ENCODE assay signal across 21 cellular contexts in genomic region chr4:5638976-5639375, GRCh38.
DNase-seq lines count a peak whose midpoint lies in the region; ATAC-seq and TF ChIP-seq lines count a peak whose summit lies in the region.
"Had no signal": no experiment of that assay in that cellular context is flagged by ENCODE, and none has a peak within 500 bp of the region (broad histone marks: within the 10 kb centered on the region; RNA-seq: fewer than 3 reads in every experiment).

No MANE protein-coding gene starts in this region.

- ATAC-seq in IMR-90 (ENCODE audit: low read depth): peak; percentile 28
- ATAC-seq in activated CD8-positive, alpha-beta T cell treated with anti-CD3 and anti-CD28 coated beads for 36 hours: no peak
- no peak for ATAC-seq in HG03025 (IDR thresholded peaks at IDR 0.05; ENCODE audit: low FRiP score, unreplicated experiment)
- ATAC-seq in GM21381 (IDR thresholded peaks at IDR 0.05; ENCODE audit: unreplicated experiment): no peak
- ATAC-seq: activated naive CD4-positive, alpha-beta T cell treated with anti-CD3 and anti-CD28 coated beads, Interleukin-2, amount 50 U/mL, for 72 hours; psoas muscle had no signal

- H2BK20ac ChIP-seq in IMR-90 (ENCODE audit: low read depth, low read length): peak overlapping the region; percentile 72; the same call in 1 of the 2 replicates

- dilution Hi-C loops in IMR-90 (cut with HindIII; ENCODE audit: low sequenced_read_pairs, unreplicated experiment): no loop called here

- no peak for TF ChIP-seq RAD21 in IMR-90 (IDR thresholded peaks at IDR 0.05; ENCODE audit: low read length)

- peak overlapping the region; percentile 14 for H2AK9ac ChIP-seq in IMR-90 (replicated peaks; ENCODE audit: low read depth, low read length, poor library complexity)

- no peak for TF ChIP-seq POLR2A in IMR-90 (IDR thresholded peaks at IDR 0.05; ENCODE audit: low read depth, low read length)

- H4K20me1 ChIP-seq in IMR-90 (ENCODE audit: insufficient read depth, low read length): no peaks in the 10 kb centered on the region

- DNase-seq in AG20443 (ENCODE audit: low spot score) (peak; percentile 62), IMR-90 (peak; percentile 81), choroid plexus epithelial cell (ENCODE audit: low read depth) (peak; percentile 33), mesenchymal stem cell (peak; percentile 63), iPS-NIHi11 (ENCODE audit: low spot score) (no peak)
- no peak for DNase-seq in activated CD8-positive, alpha-beta T cell treated with anti-CD3 and anti-CD28 coated beads for 36 hours
- DNase-seq: activated CD4-positive, alpha-beta T cell treated with anti-CD3 and anti-CD28 coated beads, Interleukin-2, amount 10 ng/mL, durations not matched to agents 7 days and 5 days; activated T-cell treated with anti-CD3 and anti-CD28 coated beads, Interleukin-2, amount 50 U/mL, for 1 hour; GF-D8; H7; MG63; NCI-H1694 treated with DMSO at 0.1 percent for 48 hours; psoas muscle; substantia nigra had no signal

- no TSS peak for BruUV-seq in IMR-90 (replicated peaks; lab: Mats Ljungman, UMichigan)

- H3K4me1 ChIP-seq in IMR-90 (ENCODE audit: control insufficient read depth, insufficient read depth, low read length) (peaks cover 15% of the 10 kb centered on the region), mesenchymal stem cell (ENCODE audit: control insufficient read depth, insufficient read depth, low read depth, low read length) (peaks cover 8% of the 10 kb centered on the region)
- H3K4me1 ChIP-seq: psoas muscle had no signal

- H3K27me3 ChIP-seq in IMR-90 (ENCODE audit: control insufficient read depth, insufficient read depth, low read length) (no peaks in the 10 kb centered on the region), mesenchymal stem cell (ENCODE audit: control insufficient read depth in 1 of 2, insufficient read depth in 1 of 2, low read length in 2 of 2) (no peaks in the 10 kb centered on the region)
- H3K27me3 ChIP-seq: MG63 had no signal

- H3K27me3 Mint-ChIP-seq in activated CD8-positive, alpha-beta T cell treated with anti-CD3 and anti-CD28 coated beads for 36 hours: no peaks in the 10 kb centered on the region
- H3K27me3 Mint-ChIP-seq: central memory CD8-positive, alpha-beta T cell; memory B cell had no signal

- H3K9me3 ChIP-seq in IMR-90 (ENCODE audit: control insufficient read depth, insufficient read depth, low read length) (no peaks in the 10 kb centered on the region), mesenchymal stem cell (ENCODE audit: control insufficient read depth, low read length) (no peaks in the 10 kb centered on the region)
- H3K9me3 ChIP-seq: MG63, psoas muscle had no signal

- peaks cover 2% of the 10 kb centered on the region for H3K9me3 Mint-ChIP-seq in activated CD8-positive, alpha-beta T cell treated with anti-CD3 and anti-CD28 coated beads for 36 hours
- H3K9me3 Mint-ChIP-seq: activated CD4-positive, alpha-beta T cell treated with anti-CD3 and anti-CD28 coated beads, Interleukin-2, amount 10 ng/mL, durations not matched to agents 7 days and 5 days; central memory CD8-positive, alpha-beta T cell; nephron had no signal

- peak overlapping the region; percentile 0 for H2AFZ ChIP-seq in IMR-90 (replicated peaks; ENCODE audit: low read length, poor library complexity)
- no peak overlapping the region for H2AFZ ChIP-seq in mesenchymal stem cell (ENCODE audit: low read depth, low read length)

- H3K4me1 Mint-ChIP-seq in activated CD8-positive, alpha-beta T cell treated with anti-CD3 and anti-CD28 coated beads for 36 hours (ENCODE audit: low read depth): no peaks in the 10 kb centered on the region
- H3K4me1 Mint-ChIP-seq: activated CD4-positive, alpha-beta T cell treated with anti-CD3 and anti-CD28 coated beads, Interleukin-2, amount 10 ng/mL, durations not matched to agents 7 days and 5 days; central memory CD8-positive, alpha-beta T cell; memory B cell; nephron had no signal

- H2BK15ac ChIP-seq in IMR-90 (ENCODE audit: low read depth, low read length) (no peak overlapping the region), mesenchymal stem cell (ENCODE audit: low read depth, poor library complexity, severe bottlenecking) (no peak overlapping the region)

- H4K5ac ChIP-seq in IMR-90 (ENCODE audit: low read depth, low read length): no peak overlapping the region

- H3K23ac ChIP-seq in IMR-90 (ENCODE audit: low read depth, low read length): peak overlapping the region; percentile 29; the same call in 1 of the 2 replicates
- H3K23ac ChIP-seq in mesenchymal stem cell (ENCODE audit: low read length in 2 of 2): no peak overlapping the region

- TF ChIP-seq CTCF in IMR-90 (conservative IDR thresholded peaks at IDR 0.05; ENCODE audit: low read depth, low read length) (no peak), choroid plexus epithelial cell (conservative IDR thresholded peaks at IDR 0.05; ENCODE audit: low read depth, low read length) (no peak)
- TF ChIP-seq CTCF in activated CD8-positive, alpha-beta T cell treated with anti-CD3 and anti-CD28 coated beads for 36 hours (IDR thresholded peaks at IDR 0.05): no peak

- POLR2A ChIA-PET in IMR-90 (lab: Charles Lee; ENCODE audit: unreplicated experiment): no interaction called here
- POLR2A ChIA-PET in activated CD8-positive, alpha-beta T cell treated with anti-CD3 and anti-CD28 coated beads for 36 hours (lab: Charles Lee): no interaction called here

- peak overlapping the region; percentile 3 to 13; a peak in 3 of 4 replicates for H4K8ac ChIP-seq in IMR-90 (ENCODE audit: low read depth in 2 of 2, low read length in 2 of 2)
- no peak overlapping the region for H4K8ac ChIP-seq in mesenchymal stem cell (ENCODE audit: low read length)

- H3K27ac ChIP-seq in IMR-90 (ENCODE audit: insufficient read depth, low read length) (no peak overlapping the region), mesenchymal stem cell (ENCODE audit: low read length, poor library complexity, severe bottlenecking) (no peak overlapping the region)
- H3K27ac ChIP-seq: psoas muscle, SK-N-MC had no signal

- no peak overlapping the region for H3K4me3 Mint-ChIP-seq in activated CD8-positive, alpha-beta T cell treated with anti-CD3 and anti-CD28 coated beads for 36 hours
- H3K4me3 Mint-ChIP-seq: activated CD4-positive, alpha-beta T cell treated with anti-CD3 and anti-CD28 coated beads, Interleukin-2, amount 10 ng/mL, durations not matched to agents 7 days and 5 days; central memory CD8-positive, alpha-beta T cell; memory B cell; nephron had no signal

- H3K79me1 ChIP-seq in IMR-90 (ENCODE audit: low read depth in 1 of 2, low read length in 2 of 2) (peaks cover 0 to 9% of the 10 kb centered on the region in 2 experiments; a peak in 2 of 4 replicates), mesenchymal stem cell (replicated peaks; ENCODE audit: low read length, poor library complexity, severe bottlenecking) (no peaks in the 10 kb centered on the region)

- no peak overlapping the region for H3K56ac ChIP-seq in IMR-90 (ENCODE audit: extremely low read depth, insufficient read depth, low read length)

- H2BK5ac ChIP-seq in IMR-90 (ENCODE audit: low read depth, low read length, poor library complexity, severe bottlenecking) (peak overlapping the region; percentile 79), mesenchymal stem cell (ENCODE audit: low read depth, low read length, poor library complexity, severe bottlenecking) (no peak overlapping the region)

- H4K91ac ChIP-seq in IMR-90 (ENCODE audit: insufficient read depth, low read depth, low read length): no peak overlapping the region
- H4K91ac ChIP-seq in mesenchymal stem cell (ENCODE audit: low read length): no peak overlapping the region

- WGBS in IMR-90 (ENCODE audit: extremely low coverage in 2 of 2, insufficient read length in 1 of 2), 2 experiments: no CpG with 5 or more reads among the region's 4 CpGs
- WGBS in mesenchymal stem cell: 39% methylated on average over 4 of the region's 4 CpGs

- 0 out of 2 replicates have a peak overlapping the region, but pooled peaks have one; percentile 0 for H3K14ac ChIP-seq in IMR-90 (replicated peaks; ENCODE audit: low read depth, low read length)
- H3K14ac ChIP-seq in mesenchymal stem cell (ENCODE audit: low read length in 2 of 2): no peak overlapping the region

- H3K9ac ChIP-seq in IMR-90 (ENCODE audit: low read depth, low read length): no peak overlapping the region
- H3K9ac ChIP-seq in mesenchymal stem cell (ENCODE audit: low read length): peak overlapping the region; percentile 59

- peaks cover 13% of the 10 kb centered on the region for H3K9me1 ChIP-seq in IMR-90 (ENCODE audit: insufficient read depth, low read length)

- H3K27ac Mint-ChIP-seq in activated CD8-positive, alpha-beta T cell treated with anti-CD3 and anti-CD28 coated beads for 36 hours: no peak overlapping the region
- H3K27ac Mint-ChIP-seq: activated CD4-positive, alpha-beta T cell treated with anti-CD3 and anti-CD28 coated beads, Interleukin-2, amount 10 ng/mL, durations not matched to agents 7 days and 5 days; activated naive CD4-positive, alpha-beta T cell treated with anti-CD3 and anti-CD28 coated beads, Interleukin-2, amount 50 U/mL, for 72 hours; memory B cell; nephron had no signal

- CTCF ChIA-PET in IMR-90 (lab: Yijun Ruan, JAX): interaction anchor here (1.2 kb wide), 1 partner anchor 76 kb away, joined by 3 read pairs; no protein-coding TSS in a partner anchor
- CTCF ChIA-PET in activated CD8-positive, alpha-beta T cell treated with anti-CD3 and anti-CD28 coated beads for 36 hours (lab: Charles Lee): no interaction called here

- H3K18ac ChIP-seq in IMR-90 (ENCODE audit: low read depth, low read length): no peak overlapping the region; the same call in 1 of the 2 replicates
- no peak overlapping the region for H3K18ac ChIP-seq in mesenchymal stem cell (ENCODE audit: low read depth in 1 of 2, low read length in 2 of 2)

- intact Hi-C loops in IMR-90 (cut with micrococcal nuclease): loop anchor here (5.0 kb wide), 2 partner anchors 153 to 602 kb away; no protein-coding TSS in a partner anchor
- intact Hi-C loops in activated CD8-positive, alpha-beta T cell treated with anti-CD3 and anti-CD28 coated beads for 36 hours (cut with micrococcal nuclease): no loop called here

- H3K4ac ChIP-seq in IMR-90 (ENCODE audit: low read depth, low read length): peak overlapping the region; percentile 10
- H3K4ac ChIP-seq in mesenchymal stem cell (ENCODE audit: low read depth in 1 of 2, low read length in 2 of 2): no peak overlapping the region

- H2BK12ac ChIP-seq in mesenchymal stem cell (ENCODE audit: low read length in 2 of 2): no peak overlapping the region

- no peak overlapping the region for H2AK5ac ChIP-seq in IMR-90 (ENCODE audit: low read depth, low read length)
- no peak overlapping the region for H2AK5ac ChIP-seq in mesenchymal stem cell (ENCODE audit: low read length, severe bottlenecking)

- peak overlapping the region; percentile 81 for H2BK120ac ChIP-seq in IMR-90 (ENCODE audit: low read depth, low read length)
- no peak overlapping the region for H2BK120ac ChIP-seq in mesenchymal stem cell (ENCODE audit: low read depth, low read length)

- no peaks in the 10 kb centered on the region for H3K36me3 Mint-ChIP-seq in activated CD8-positive, alpha-beta T cell treated with anti-CD3 and anti-CD28 coated beads for 36 hours (ENCODE audit: low read depth)
- H3K36me3 Mint-ChIP-seq: activated naive CD4-positive, alpha-beta T cell treated with anti-CD3 and anti-CD28 coated beads, Interleukin-2, amount 50 U/mL, for 72 hours; memory B cell had no signal

- in situ Hi-C loops in IMR-90 (cut with MboI; ENCODE audit: low sequenced_read_pairs): no loop called here

- H3K4me3 ChIP-seq in IMR-90 (ENCODE audit: insufficient read depth, low read depth, low read length) (no peak overlapping the region), choroid plexus epithelial cell (ENCODE audit: low read depth, low read length) (no peak overlapping the region), mesenchymal stem cell (ENCODE audit: insufficient read depth in 1 of 2, low read depth in 1 of 2, low read length in 2 of 2) (no peak overlapping the region)
- H3K4me3 ChIP-seq: MG63, psoas muscle, SK-N-MC had no signal

- H3K36me3 ChIP-seq in IMR-90 (ENCODE audit: control insufficient read depth, insufficient read depth, low read length): peaks cover 15% of the 10 kb centered on the region
- peaks cover 15 to 55% of the 10 kb centered on the region in 2 experiments for H3K36me3 ChIP-seq in mesenchymal stem cell (ENCODE audit: control insufficient read depth in 1 of 2, insufficient read depth in 2 of 2, low read depth in 1 of 2, low read length in 2 of 2)
- H3K36me3 ChIP-seq: MG63 had no signal

- no peak overlapping the region for H3K4me2 ChIP-seq in IMR-90 (ENCODE audit: low read depth, low read length)
- no peak overlapping the region for H3K4me2 ChIP-seq in mesenchymal stem cell (ENCODE audit: low read length, poor library complexity, severe bottlenecking)

Comparison
In these comparisons a context has a peak if more than half of its experiments do, and no peak if none do; other contexts are left out.
1. DNase-seq: peak in AG20443 (single experiment), IMR-90 (single experiment), choroid plexus epithelial cell (single experiment) and mesenchymal stem cell (single experiment); none in activated CD8-positive, alpha-beta T cell treated with anti-CD3 and anti-CD28 coated beads for 36 hours (single experiment) and iPS-NIHi11 (single experiment).